Comparison of ENCODE assay signal across 27 cellular contexts in the genomic region with DNA sequence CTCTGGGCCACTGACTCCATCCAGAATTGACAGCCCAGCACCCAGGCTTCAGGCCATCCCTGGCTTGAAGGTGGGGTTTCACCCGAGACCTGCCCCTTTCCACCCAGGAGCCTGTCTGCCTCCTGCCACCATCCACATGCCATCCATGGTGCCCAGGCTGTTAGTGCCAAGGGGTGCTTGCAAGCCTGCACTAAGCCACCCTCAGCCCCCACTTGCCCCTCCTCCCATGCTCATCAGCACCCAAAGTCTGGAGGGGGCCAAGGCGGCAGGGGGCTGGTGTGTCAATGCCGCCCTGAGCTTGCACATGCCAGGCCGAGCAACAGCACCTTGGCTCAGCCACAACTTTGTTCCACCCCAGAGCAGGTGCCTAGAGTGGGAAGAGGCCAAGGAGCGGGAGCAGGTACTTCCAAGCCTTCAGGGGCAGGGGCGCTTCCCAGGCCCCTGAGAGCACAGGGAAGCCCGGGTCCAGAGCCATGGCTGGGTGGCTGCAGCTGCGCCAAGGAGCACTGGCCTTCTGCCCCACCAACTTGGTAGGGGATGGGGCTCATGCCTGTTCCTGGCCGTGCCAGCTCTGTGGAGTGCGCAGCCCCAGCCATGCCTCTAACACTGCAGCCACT. TPM values are rescaled to one million over a fixed set of nuclear protein-coding genes. Genes with fewer than 3 reads are reported as not detected.
DNase-seq lines count a peak whose midpoint lies in the region; ATAC-seq and TF ChIP-seq lines count a peak whose summit lies in the region.
"Had no signal": no experiment of that assay in that cellular context is flagged by ENCODE, and none has a peak within 500 bp of the region (broad histone marks: within the 10 kb centered on the region; RNA-seq: fewer than 3 reads in every experiment).

No MANE protein-coding gene starts in this region.

- H3K27me3 ChIP-seq in heart right ventricle: no peaks in the 10 kb centered on the region
- H3K27me3 ChIP-seq: BE2C, BLaER1 had no signal

- H3K36me3 ChIP-seq in heart right ventricle: no peaks in the 10 kb centered on the region
- H3K36me3 ChIP-seq: BE2C, BLaER1 had no signal

- no peak overlapping the region for H3K27ac ChIP-seq in heart right ventricle
- H3K27ac ChIP-seq: BLaER1 had no signal

- peak; percentile 87 for DNase-seq in mesenteric fat pad (ENCODE audit: low spot score)
- peak; percentile 57 for DNase-seq in posterior vena cava (ENCODE audit: low spot score)
- no peak for DNase-seq in NCI-H2029 (lab: John Stamatoyannopoulos, UW)
- DNase-seq in heart right ventricle: no peak
- DNase-seq: 8988T; ACHN; BE2C; C1 segment of cervical spinal cord; CD4-positive, alpha-beta memory T cell; CD4-positive, CD25-positive, alpha-beta regulatory T cell; CD8-positive, alpha-beta memory T cell; COR-L47; DMS 273 treated with DMSO at 0.1 percent for 48 hours; DMS153; DMS53; DMS79; DND-41; EL; GDM1 had no signal

- H3K4me1 ChIP-seq in heart right ventricle: no peaks in the 10 kb centered on the region
- H3K4me1 ChIP-seq: BE2C, BLaER1 had no signal

- no peak overlapping the region for H3K4me3 ChIP-seq in heart right ventricle
- H3K4me3 ChIP-seq: BLaER1, GM12878 had no signal

- ATAC-seq in HG03039 (IDR thresholded peaks at IDR 0.05; ENCODE audit: unreplicated experiment) (no peak), heart right ventricle (no peak)
- ATAC-seq: GM12878 had no signal

- 90 to 95% methylated on average over 10 of the region's 10 CpGs for WGBS in heart right ventricle, 2 donors

- peaks cover 0 to 17% (median 5%) of the 10 kb centered on the region in 11 donors for H3K9me3 ChIP-seq in heart right ventricle
- H3K9me3 ChIP-seq: BE2C had no signal

- TF ChIP-seq CTCF in heart right ventricle (IDR thresholded peaks at IDR 0.05): no peak

- intact Hi-C loops in posterior vena cava (cut with DNase I) (no loop called here), heart right ventricle (cut with DNase I) (no loop called here)

RNA-seq across cellular contexts. Expression of a gene that starts 12.0 kb away (rescaled TPM):
- total RNA-seq in mesenteric fat pad (0.06 TPM), posterior vena cava (not detected), heart right ventricle (not detected)
- under 1 TPM in 1 of 2 donors, not detected in 1; under 0.01 TPM for polyA plus RNA-seq in heart right ventricle
- total RNA-seq: A673; CD4-positive, alpha-beta memory T cell; CD4-positive, CD25-positive, alpha-beta regulatory T cell; CD8-positive, alpha-beta memory T cell; Daoy; G401; GM12878 had no signal
- polyA plus RNA-seq: AG04450; CD14-positive monocyte; CD4-positive, alpha-beta memory T cell; CD4-positive, CD25-positive, alpha-beta regulatory T cell; CD8-positive, alpha-beta memory T cell had no signal

Comparison
In these comparisons a context has a peak if more than half of its experiments do, and no peak if none do; other contexts are left out.
1. DNase-seq: peak in mesenteric fat pad (single experiment) and posterior vena cava (single experiment); none in NCI-H2029 (single experiment) and heart right ventricle (0 of 2).